13 cellular contexts compared by ENCODE assay signal in genomic region chr12:26719852-26720251, GRCh38.
DNase-seq lines count a peak whose midpoint lies in the region; ATAC-seq, FAIRE-seq and TF ChIP-seq lines count a peak whose summit lies in the region.
"Had no signal": no experiment of that assay in that cellular context is flagged by ENCODE, and none has a peak within 500 bp of the region (broad histone marks: within the 10 kb centered on the region; RNA-seq: fewer than 3 reads in every experiment).

No MANE protein-coding gene starts in this region.

- peak; percentile 55 for FAIRE-seq in small intestine (lab: Jason Lieb, UNC)
- FAIRE-seq: D721Med had no signal

- no peaks in the 10 kb centered on the region for H3K9me3 ChIP-seq in mammary epithelial cell (replicated peaks; ENCODE audit: insufficient read depth, low read length)
- H3K9me3 ChIP-seq in breast epithelium, result no peaks in the 10 kb centered on the region
- no peaks in the 10 kb centered on the region for H3K9me3 ChIP-seq in small intestine (ENCODE audit: control insufficient read depth, low read depth)

- dilution Hi-C loops in mammary epithelial cell (cut with HindIII; ENCODE audit: low sequenced_read_pairs), result no loop called here

- H4K20me1 ChIP-seq in mammary epithelial cell (ENCODE audit: insufficient read depth, low read length), result no peaks in the 10 kb centered on the region

- CTCF ChIA-PET in mammary epithelial cell (lab: Charles Lee; ENCODE audit: low non-redundant PET), result no interaction called here

- no peak overlapping the region for H3K27ac ChIP-seq in mammary epithelial cell (ENCODE audit: insufficient read depth, low read depth, low read length)
- H3K27ac ChIP-seq in breast epithelium, result no peak overlapping the region
- H3K27ac ChIP-seq in small intestine (ENCODE audit: low read depth in 1 of 2, low read length in 1 of 2), result no peak overlapping the region
- H3K27ac ChIP-seq: coronary artery had no signal

- TF ChIP-seq CTCF in mammary epithelial cell (conservative IDR thresholded peaks at IDR 0.05 in 1 of 2, IDR thresholded peaks at IDR 0.05 in 1 of 2; ENCODE audit: extremely low read depth in 1 of 2, insufficient read depth in 1 of 2, low read depth in 1 of 2, low read length in 2 of 2) (peak; percentile 15 to 34), breast epithelium (IDR thresholded peaks at IDR 0.05) (no peak), fibroblast of mammary gland (conservative IDR thresholded peaks at IDR 0.05; ENCODE audit: control insufficient read depth, insufficient read depth, low read depth, low read length) (peak; percentile 31)

- no peak overlapping the region for H3K4me2 ChIP-seq in mammary epithelial cell (ENCODE audit: insufficient read depth, low read depth, low read length)

- in situ Hi-C loops in mammary epithelial cell (cut with MboI; ENCODE audit: low sequenced_read_pairs in 2 of 2), result no loop called here

- DNase-seq in mammary epithelial cell (no peak), breast epithelium (ENCODE audit: low spot score in 2 of 2) (no peak), fibroblast of mammary gland (ENCODE audit: low read depth) (no peak), small intestine (no peak), NOMO-1 (lab: John Stamatoyannopoulos, UW; ENCODE audit: unreplicated experiment in 2 of 2) (no peak)
- DNase-seq: NK-92 treated with Interleukin-12 subunit alpha and Interleukin-12 subunit beta, amount 100 ng/mL, for 24 hours; occipital lobe; substantia nigra had no signal

- TF ChIP-seq POLR2A in breast epithelium (IDR thresholded peaks at IDR 0.05), result no peak

- intact Hi-C loops in mammary epithelial cell (cut with micrococcal nuclease), result loop anchor here (5.0 kb wide), 1 partner anchor 112 kb away; the partner anchor contains the start of gene ITPR2
- intact Hi-C loops in breast epithelium (cut with DNase I; ENCODE audit: low total_unique reads), result no loop called here

- H3K4me1 ChIP-seq in mammary epithelial cell (ENCODE audit: insufficient read depth, low read length) (peaks cover 15% of the 10 kb centered on the region), breast epithelium (no peaks in the 10 kb centered on the region), small intestine (ENCODE audit: control insufficient read depth in 2 of 2, insufficient read depth in 1 of 2, low read depth in 1 of 2, low read length in 1 of 2) (no peaks in the 10 kb centered on the region)

- H3K27me3 ChIP-seq in mammary epithelial cell (ENCODE audit: insufficient read depth, low read length) (no peaks in the 10 kb centered on the region), breast epithelium (no peaks in the 10 kb centered on the region), small intestine (ENCODE audit: control insufficient read depth in 2 of 2, insufficient read depth in 2 of 2, low read length in 2 of 2) (no peaks in the 10 kb centered on the region)

- no peak overlapping the region for H3K9ac ChIP-seq in mammary epithelial cell (ENCODE audit: insufficient read depth, low read length)

- 94% methylated on average over 1 of the region's 1 CpG for WGBS in mammary epithelial cell (ENCODE audit: low coverage, missing lambda C conversion rate)
- 96% methylated on average over 1 of the region's 1 CpG for WGBS in small intestine, 3 donors

- ATAC-seq in SK-N-SH treated with all-trans-retinoic acid at 6 μM for 48 hours (peak; percentile 56; the same call in 1 of the 3 replicates), HG03442 (IDR thresholded peaks at IDR 0.05; ENCODE audit: unreplicated experiment) (no peak), HG03025 (IDR thresholded peaks at IDR 0.05; ENCODE audit: low FRiP score, unreplicated experiment) (no peak)

- H3K79me2 ChIP-seq in mammary epithelial cell (ENCODE audit: insufficient read depth, low read length), result no peaks in the 10 kb centered on the region

- no peak overlapping the region for H3K4me3 ChIP-seq in mammary epithelial cell (replicated peaks in 1 of 3; ENCODE audit: insufficient read depth in 1 of 3, low read depth in 2 of 3, low read length in 3 of 3)
- H3K4me3 ChIP-seq in breast epithelium, result no peak overlapping the region
- no peak overlapping the region for H3K4me3 ChIP-seq in fibroblast of mammary gland (ENCODE audit: control insufficient read depth, low read depth, low read length)
- no peak overlapping the region for H3K4me3 ChIP-seq in small intestine (ENCODE audit: low read depth in 1 of 2, low read length in 2 of 2)
- H3K4me3 ChIP-seq: coronary artery had no signal

- H2AFZ ChIP-seq in mammary epithelial cell (ENCODE audit: low read depth, low read length), result no peak overlapping the region

- no peaks in the 10 kb centered on the region for H3K36me3 ChIP-seq in mammary epithelial cell (ENCODE audit: insufficient read depth, low read length)
- H3K36me3 ChIP-seq in breast epithelium, result no peaks in the 10 kb centered on the region
- H3K36me3 ChIP-seq in small intestine (ENCODE audit: control insufficient read depth in 2 of 2, insufficient read depth in 2 of 2, low read length in 2 of 2), result peaks cover 2% of the 10 kb centered on the region in 2 donors

- no TSS peak for BruUV-seq in mammary epithelial cell (replicated peaks; lab: Mats Ljungman, UMichigan)

TF ChIP-seq in SK-N-SH treated with all-trans-retinoic acid at 6 μM for 48 hours, 23 proteins besides CTCF, POLR2A, EP300 and RAD21 (continues in another document):
- TF ChIP-seq ZNF8 (CRISPR knock-in tag; IDR thresholded peaks at IDR 0.05), result no peak
- no peak for TF ChIP-seq OSR1 (CRISPR knock-in tag; IDR thresholded peaks at IDR 0.05)
- no peak for TF ChIP-seq TSHZ2 (CRISPR knock-in tag; IDR thresholded peaks at IDR 0.05)
- no peak for TF ChIP-seq SNAI2 (CRISPR knock-in tag; IDR thresholded peaks at IDR 0.05)
- TF ChIP-seq ZFP3 (CRISPR knock-in tag; IDR thresholded peaks at IDR 0.05), result no peak
- no peak for TF ChIP-seq ZFP30 (CRISPR knock-in tag; IDR thresholded peaks at IDR 0.05)
- TF ChIP-seq POU6F1 (CRISPR knock-in tag; IDR thresholded peaks at IDR 0.05; ENCODE audit: borderline replicate concordance, low read depth), result no peak
- no peak for TF ChIP-seq GLIS3 (CRISPR knock-in tag; IDR thresholded peaks at IDR 0.05)
- TF ChIP-seq PPARA (CRISPR knock-in tag; IDR thresholded peaks at IDR 0.05; ENCODE audit: borderline replicate concordance), result no peak
- no peak for TF ChIP-seq CREB5 (CRISPR knock-in tag; IDR thresholded peaks at IDR 0.05; ENCODE audit: low read depth)
- no peak for TF ChIP-seq ZC3H10 (CRISPR knock-in tag; IDR thresholded peaks at IDR 0.05)
- no peak for TF ChIP-seq TOX (CRISPR knock-in tag; IDR thresholded peaks at IDR 0.05; ENCODE audit: borderline replicate concordance)
- TF ChIP-seq ISL1 (CRISPR knock-in tag; IDR thresholded peaks at IDR 0.05), result no peak

Comparison
In these comparisons a context has a peak if more than half of its experiments do, and no peak if none do; other contexts are left out.
1. CTCF ChIP-seq: peak in mammary epithelial cell (2 of 2) and fibroblast of mammary gland (single experiment); none in breast epithelium (0 of 3).